ENCODE assay signal across 20 cellular contexts in the genomic region with DNA sequence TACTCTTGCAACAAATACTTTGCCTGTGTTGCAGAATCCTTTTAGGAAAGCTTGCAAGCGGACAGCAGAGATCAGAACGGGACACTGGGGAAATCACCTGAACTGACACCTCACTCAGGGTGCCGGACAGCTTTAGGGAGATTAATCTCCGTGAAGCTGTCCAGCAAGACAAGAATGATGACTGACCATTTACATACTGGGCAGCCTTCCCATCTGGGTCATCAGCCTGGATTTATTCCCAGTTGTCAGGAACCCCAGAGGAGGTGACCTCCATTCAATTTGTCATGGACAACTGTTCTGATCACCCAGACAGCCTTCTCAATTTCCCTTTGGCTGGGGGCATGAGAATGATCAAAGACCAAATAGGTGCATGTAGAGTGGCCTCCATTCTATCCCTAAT.
"Had no signal": no experiment of that assay in that cellular context is flagged by ENCODE, and none has a peak within 500 bp of the region (broad histone marks: within the 10 kb centered on the region; RNA-seq: fewer than 3 reads in every experiment).

No MANE protein-coding gene starts in this region.

- H3K9me3 Mint-ChIP-seq: memory B cell; stimulated activated naive CD8-positive, alpha-beta T cell treated with anti-CD3 and anti-CD28 coated beads, Interleukin-15, amount 100 ng/mL, for 72 hours had no signal

- H3K27ac ChIP-seq: colonic mucosa, esophagus squamous epithelium, gastroesophageal sphincter, left ventricle myocardium inferior, lower lobe of right lung, pancreas, testis, transverse colon had no signal

- H3K36me3 Mint-ChIP-seq: mesothelial cell of epicardium; natural killer cell; stimulated activated memory B cell treated with anti-CD40 and anti-IgM and Interleukin-4, amounts not matched to agents 10 μg/mL and 1 μg/mL and 100 μg/mL, for 72 hours had no signal

- H3K4me3 Mint-ChIP-seq: memory B cell; mesothelial cell of epicardium; natural killer cell; stimulated activated memory B cell treated with anti-CD40 and anti-IgM and Interleukin-4, amounts not matched to agents 10 μg/mL and 1 μg/mL and 100 μg/mL, for 72 hours; stimulated activated naive CD8-positive, alpha-beta T cell treated with anti-CD3 and anti-CD28 coated beads, Interleukin-15, amount 100 ng/mL, for 72 hours had no signal

- H3K4me1 ChIP-seq: colonic mucosa, esophagus squamous epithelium, lower lobe of right lung, pancreas, testis, transverse colon had no signal

- H3K9me3 ChIP-seq: colonic mucosa, esophagus squamous epithelium, gastroesophageal sphincter, left ventricle myocardium inferior, lower lobe of right lung, pancreas, testis, transverse colon had no signal

- H3K36me3 ChIP-seq: colonic mucosa, esophagus squamous epithelium, gastroesophageal sphincter, left ventricle myocardium inferior, lower lobe of right lung, pancreas, transverse colon had no signal

- H3K4me3 ChIP-seq: colonic mucosa, esophagus squamous epithelium, gastroesophageal sphincter, left ventricle myocardium inferior, lower lobe of right lung, pancreas, testis, transverse colon had no signal

- H3K27me3 Mint-ChIP-seq: memory B cell; progenitor cell of endocrine pancreas; stimulated activated memory B cell treated with anti-CD40 and anti-IgM and Interleukin-4, amounts not matched to agents 10 μg/mL and 1 μg/mL and 100 μg/mL, for 72 hours; stimulated activated naive CD8-positive, alpha-beta T cell treated with anti-CD3 and anti-CD28 coated beads, Interleukin-15, amount 100 ng/mL, for 72 hours had no signal

- H3K27me3 ChIP-seq: colonic mucosa, esophagus squamous epithelium, gastroesophageal sphincter, testis, transverse colon had no signal

- H3K27ac Mint-ChIP-seq: memory B cell; mesothelial cell of epicardium; natural killer cell; progenitor cell of endocrine pancreas; stimulated activated memory B cell treated with anti-CD40 and anti-IgM and Interleukin-4, amounts not matched to agents 10 μg/mL and 1 μg/mL and 100 μg/mL, for 72 hours had no signal

- DNase-seq: colonic mucosa; dermis blood vessel endothelial cell; esophagus squamous epithelium; foreskin fibroblast; glutamatergic neuron; left ventricle myocardium inferior; lower lobe of right lung; natural killer cell; occipital lobe; pancreas; right cardiac atrium; stimulated activated CD4-positive, alpha-beta T cell treated with anti-CD3 and anti-CD28 coated beads, Interleukin-4, amount 100 ng/mL, for 1 hour; stimulated activated naive CD8-positive, alpha-beta T cell treated with anti-CD3 and anti-CD28 coated beads, Interleukin-15, amount 100 ng/mL, for 72 hours; testis; transverse colon had no signal
